In the genomic region with DNA sequence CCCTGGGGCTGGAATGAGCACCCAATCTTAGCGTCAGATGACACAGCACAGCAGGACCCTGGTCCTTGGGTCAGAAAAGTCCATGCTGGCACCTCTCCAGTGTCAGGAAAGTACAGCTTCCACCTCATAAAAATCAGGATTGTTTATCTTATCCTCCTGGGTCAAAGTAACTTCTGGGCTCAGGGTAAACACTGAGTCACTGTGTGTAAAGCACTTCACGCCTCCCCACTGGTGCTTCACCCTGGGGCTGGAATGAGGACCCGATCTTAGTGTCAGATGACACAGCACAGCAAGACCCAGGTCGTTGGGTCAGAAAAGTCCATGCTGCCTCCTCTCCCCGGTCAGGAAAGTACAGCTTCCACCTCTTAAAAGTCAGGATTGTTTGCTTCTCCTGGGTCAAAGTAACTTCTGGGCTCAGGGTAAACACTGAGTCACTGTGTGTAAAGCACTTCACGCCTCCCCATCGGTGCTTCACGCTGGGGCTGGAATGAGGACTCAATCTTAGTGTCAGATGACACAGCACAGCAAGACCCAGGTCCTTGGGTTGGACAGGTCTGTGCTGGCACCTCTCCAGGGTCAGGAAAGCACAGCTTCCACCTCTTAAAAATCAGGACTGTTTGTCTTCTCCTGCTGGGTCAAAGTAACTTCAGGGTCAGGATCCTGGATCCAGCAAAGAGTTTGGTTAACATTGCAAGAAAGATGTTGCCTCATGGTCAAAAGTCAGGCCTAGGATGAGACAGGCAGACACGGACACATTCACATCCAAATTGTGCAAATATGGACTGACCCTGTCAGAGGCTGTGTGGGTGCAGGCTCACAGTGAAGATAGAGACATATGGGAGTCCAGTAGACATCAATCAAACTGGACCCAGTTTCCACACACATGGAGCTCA, we compare ENCODE assay signal across 1 cellular context.
TF ChIP-seq lines count a peak whose summit lies in the region.

No MANE protein-coding gene starts in this region.

TF ChIP-seq in HepG2, 621 proteins besides CTCF, POLR2A, EP300 and RAD21 (continued from another document and continues in another):
- TF ChIP-seq, protein P1, sequence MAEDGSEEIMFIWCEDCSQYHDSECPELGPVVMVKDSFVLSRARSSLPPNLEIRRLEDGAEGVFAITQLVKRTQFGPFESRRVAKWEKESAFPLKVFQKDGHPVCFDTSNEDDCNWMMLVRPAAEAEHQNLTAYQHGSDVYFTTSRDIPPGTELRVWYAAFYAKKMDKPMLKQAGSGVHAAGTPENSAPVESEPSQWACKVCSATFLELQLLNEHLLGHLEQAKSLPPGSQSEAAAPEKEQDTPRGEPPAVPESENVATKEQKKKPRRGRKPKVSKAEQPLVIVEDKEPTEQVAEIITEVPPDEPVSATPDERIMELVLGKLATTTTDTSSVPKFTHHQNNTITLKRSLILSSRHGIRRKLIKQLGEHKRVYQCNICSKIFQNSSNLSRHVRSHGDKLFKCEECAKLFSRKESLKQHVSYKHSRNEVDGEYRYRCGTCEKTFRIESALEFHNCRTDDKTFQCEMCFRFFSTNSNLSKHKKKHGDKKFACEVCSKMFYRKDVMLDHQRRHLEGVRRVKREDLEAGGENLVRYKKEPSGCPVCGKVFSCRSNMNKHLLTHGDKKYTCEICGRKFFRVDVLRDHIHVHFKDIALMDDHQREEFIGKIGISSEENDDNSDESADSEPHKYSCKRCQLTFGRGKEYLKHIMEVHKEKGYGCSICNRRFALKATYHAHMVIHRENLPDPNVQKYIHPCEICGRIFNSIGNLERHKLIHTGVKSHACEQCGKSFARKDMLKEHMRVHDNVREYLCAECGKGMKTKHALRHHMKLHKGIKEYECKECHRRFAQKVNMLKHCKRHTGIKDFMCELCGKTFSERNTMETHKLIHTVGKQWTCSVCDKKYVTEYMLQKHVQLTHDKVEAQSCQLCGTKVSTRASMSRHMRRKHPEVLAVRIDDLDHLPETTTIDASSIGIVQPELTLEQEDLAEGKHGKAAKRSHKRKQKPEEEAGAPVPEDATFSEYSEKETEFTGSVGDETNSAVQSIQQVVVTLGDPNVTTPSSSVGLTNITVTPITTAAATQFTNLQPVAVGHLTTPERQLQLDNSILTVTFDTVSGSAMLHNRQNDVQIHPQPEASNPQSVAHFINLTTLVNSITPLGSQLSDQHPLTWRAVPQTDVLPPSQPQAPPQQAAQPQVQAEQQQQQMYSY (CRISPR knock-in tag; IDR thresholded peaks at IDR 0.05): peak; percentile 72; the same call in 1 of the 2 replicates
- TF ChIP-seq, protein P2, sequence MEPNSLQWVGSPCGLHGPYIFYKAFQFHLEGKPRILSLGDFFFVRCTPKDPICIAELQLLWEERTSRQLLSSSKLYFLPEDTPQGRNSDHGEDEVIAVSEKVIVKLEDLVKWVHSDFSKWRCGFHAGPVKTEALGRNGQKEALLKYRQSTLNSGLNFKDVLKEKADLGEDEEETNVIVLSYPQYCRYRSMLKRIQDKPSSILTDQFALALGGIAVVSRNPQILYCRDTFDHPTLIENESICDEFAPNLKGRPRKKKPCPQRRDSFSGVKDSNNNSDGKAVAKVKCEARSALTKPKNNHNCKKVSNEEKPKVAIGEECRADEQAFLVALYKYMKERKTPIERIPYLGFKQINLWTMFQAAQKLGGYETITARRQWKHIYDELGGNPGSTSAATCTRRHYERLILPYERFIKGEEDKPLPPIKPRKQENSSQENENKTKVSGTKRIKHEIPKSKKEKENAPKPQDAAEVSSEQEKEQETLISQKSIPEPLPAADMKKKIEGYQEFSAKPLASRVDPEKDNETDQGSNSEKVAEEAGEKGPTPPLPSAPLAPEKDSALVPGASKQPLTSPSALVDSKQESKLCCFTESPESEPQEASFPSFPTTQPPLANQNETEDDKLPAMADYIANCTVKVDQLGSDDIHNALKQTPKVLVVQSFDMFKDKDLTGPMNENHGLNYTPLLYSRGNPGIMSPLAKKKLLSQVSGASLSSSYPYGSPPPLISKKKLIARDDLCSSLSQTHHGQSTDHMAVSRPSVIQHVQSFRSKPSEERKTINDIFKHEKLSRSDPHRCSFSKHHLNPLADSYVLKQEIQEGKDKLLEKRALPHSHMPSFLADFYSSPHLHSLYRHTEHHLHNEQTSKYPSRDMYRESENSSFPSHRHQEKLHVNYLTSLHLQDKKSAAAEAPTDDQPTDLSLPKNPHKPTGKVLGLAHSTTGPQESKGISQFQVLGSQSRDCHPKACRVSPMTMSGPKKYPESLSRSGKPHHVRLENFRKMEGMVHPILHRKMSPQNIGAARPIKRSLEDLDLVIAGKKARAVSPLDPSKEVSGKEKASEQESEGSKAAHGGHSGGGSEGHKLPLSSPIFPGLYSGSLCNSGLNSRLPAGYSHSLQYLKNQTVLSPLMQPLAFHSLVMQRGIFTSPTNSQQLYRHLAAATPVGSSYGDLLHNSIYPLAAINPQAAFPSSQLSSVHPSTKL (CRISPR knock-in tag; IDR thresholded peaks at IDR 0.05): peak; percentile 92
- TF ChIP-seq KLF16 (CRISPR knock-in tag; IDR thresholded peaks at IDR 0.05) (peak in 1 of 2 experiments; percentile 67; a peak in 1 of 4 replicates), NAIF1 (CRISPR knock-in tag; IDR thresholded peaks at IDR 0.05; ENCODE audit: borderline replicate concordance) (peak; percentile 55; the same call in 1 of the 2 replicates), ZNF350 (CRISPR knock-in tag; IDR thresholded peaks at IDR 0.05; ENCODE audit: borderline replicate concordance, low read depth) (peak; percentile 95), ZNF224 (CRISPR knock-in tag; IDR thresholded peaks at IDR 0.05) (no peak), ZNF34 (CRISPR knock-in tag; IDR thresholded peaks at IDR 0.05; ENCODE audit: borderline replicate concordance) (peak; percentile 61; the same call in 1 of the 2 replicates), SMAD3 (CRISPR knock-in tag; IDR thresholded peaks at IDR 0.05) (peak; percentile 71), ZKSCAN5 (CRISPR knock-in tag; IDR thresholded peaks at IDR 0.05) (no peak), CEBPG (CRISPR knock-in tag; IDR thresholded peaks at IDR 0.05) (peak; percentile 9; the same call in 1 of the 2 replicates), SMARCE1 (IDR thresholded peaks at IDR 0.05; ENCODE audit: borderline replicate concordance) (no peak), SP4 (CRISPR knock-in tag; IDR thresholded peaks at IDR 0.05) (0 out of 2 replicates have a peak, but pooled peaks have one; percentile 38), NR2F1 (CRISPR knock-in tag; IDR thresholded peaks at IDR 0.05) (peak; percentile 96 to 98), SIX1 (CRISPR knock-in tag; IDR thresholded peaks at IDR 0.05; ENCODE audit: borderline replicate concordance) (peak; percentile 78; the same call in 1 of the 2 replicates), GATA4 (IDR thresholded peaks at IDR 0.05; ENCODE audit: borderline replicate concordance, low read depth) (0 out of 2 replicates have a peak, but pooled peaks have one; percentile 13), ZNF777 (CRISPR knock-in tag; IDR thresholded peaks at IDR 0.05) (no peak), ZNF292 (CRISPR knock-in tag; IDR thresholded peaks at IDR 0.05; ENCODE audit: borderline replicate concordance, low read depth) (peak; percentile 67; the same call in 1 of the 2 replicates), CC2D1A (CRISPR knock-in tag; IDR thresholded peaks at IDR 0.05) (no peak), ZNF10 (CRISPR knock-in tag; IDR thresholded peaks at IDR 0.05; ENCODE audit: borderline replicate concordance, low read depth) (no peak), CBX5 (CRISPR knock-in tag; IDR thresholded peaks at IDR 0.05; ENCODE audit: borderline replicate concordance) (peak; percentile 63; the same call in 1 of the 2 replicates), ISX (CRISPR knock-in tag; conservative IDR thresholded peaks at IDR 0.05) (no peak), ZNF773 (CRISPR knock-in tag; IDR thresholded peaks at IDR 0.05; ENCODE audit: borderline replicate concordance) (no peak), JUN (CRISPR knock-in tag; IDR thresholded peaks at IDR 0.05) (peak; percentile 99)
- TF ChIP-seq, protein P3, sequence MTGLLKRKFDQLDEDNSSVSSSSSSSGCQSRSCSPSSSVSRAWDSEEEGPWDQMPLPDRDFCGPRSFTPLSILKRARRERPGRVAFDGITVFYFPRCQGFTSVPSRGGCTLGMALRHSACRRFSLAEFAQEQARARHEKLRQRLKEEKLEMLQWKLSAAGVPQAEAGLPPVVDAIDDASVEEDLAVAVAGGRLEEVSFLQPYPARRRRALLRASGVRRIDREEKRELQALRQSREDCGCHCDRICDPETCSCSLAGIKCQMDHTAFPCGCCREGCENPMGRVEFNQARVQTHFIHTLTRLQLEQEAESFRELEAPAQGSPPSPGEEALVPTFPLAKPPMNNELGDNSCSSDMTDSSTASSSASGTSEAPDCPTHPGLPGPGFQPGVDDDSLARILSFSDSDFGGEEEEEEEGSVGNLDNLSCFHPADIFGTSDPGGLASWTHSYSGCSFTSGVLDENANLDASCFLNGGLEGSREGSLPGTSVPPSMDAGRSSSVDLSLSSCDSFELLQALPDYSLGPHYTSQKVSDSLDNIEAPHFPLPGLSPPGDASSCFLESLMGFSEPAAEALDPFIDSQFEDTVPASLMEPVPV (CRISPR knock-in tag; IDR thresholded peaks at IDR 0.05): peak; percentile 40; the same call in 1 of the 2 replicates
- TF ChIP-seq, protein P4, sequence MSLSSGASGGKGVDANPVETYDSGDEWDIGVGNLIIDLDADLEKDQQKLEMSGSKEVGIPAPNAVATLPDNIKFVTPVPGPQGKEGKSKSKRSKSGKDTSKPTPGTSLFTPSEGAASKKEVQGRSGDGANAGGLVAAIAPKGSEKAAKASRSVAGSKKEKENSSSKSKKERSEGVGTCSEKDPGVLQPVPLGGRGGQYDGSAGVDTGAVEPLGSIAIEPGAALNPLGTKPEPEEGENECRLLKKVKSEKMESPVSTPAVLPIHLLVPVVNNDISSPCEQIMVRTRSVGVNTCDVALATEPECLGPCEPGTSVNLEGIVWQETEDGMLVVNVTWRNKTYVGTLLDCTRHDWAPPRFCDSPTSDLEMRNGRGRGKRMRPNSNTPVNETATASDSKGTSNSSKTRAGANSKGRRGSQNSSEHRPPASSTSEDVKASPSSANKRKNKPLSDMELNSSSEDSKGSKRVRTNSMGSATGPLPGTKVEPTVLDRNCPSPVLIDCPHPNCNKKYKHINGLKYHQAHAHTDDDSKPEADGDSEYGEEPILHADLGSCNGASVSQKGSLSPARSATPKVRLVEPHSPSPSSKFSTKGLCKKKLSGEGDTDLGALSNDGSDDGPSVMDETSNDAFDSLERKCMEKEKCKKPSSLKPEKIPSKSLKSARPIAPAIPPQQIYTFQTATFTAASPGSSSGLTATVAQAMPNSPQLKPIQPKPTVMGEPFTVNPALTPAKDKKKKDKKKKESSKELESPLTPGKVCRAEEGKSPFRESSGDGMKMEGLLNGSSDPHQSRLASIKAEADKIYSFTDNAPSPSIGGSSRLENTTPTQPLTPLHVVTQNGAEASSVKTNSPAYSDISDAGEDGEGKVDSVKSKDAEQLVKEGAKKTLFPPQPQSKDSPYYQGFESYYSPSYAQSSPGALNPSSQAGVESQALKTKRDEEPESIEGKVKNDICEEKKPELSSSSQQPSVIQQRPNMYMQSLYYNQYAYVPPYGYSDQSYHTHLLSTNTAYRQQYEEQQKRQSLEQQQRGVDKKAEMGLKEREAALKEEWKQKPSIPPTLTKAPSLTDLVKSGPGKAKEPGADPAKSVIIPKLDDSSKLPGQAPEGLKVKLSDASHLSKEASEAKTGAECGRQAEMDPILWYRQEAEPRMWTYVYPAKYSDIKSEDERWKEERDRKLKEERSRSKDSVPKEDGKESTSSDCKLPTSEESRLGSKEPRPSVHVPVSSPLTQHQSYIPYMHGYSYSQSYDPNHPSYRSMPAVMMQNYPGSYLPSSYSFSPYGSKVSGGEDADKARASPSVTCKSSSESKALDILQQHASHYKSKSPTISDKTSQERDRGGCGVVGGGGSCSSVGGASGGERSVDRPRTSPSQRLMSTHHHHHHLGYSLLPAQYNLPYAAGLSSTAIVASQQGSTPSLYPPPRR (CRISPR knock-in tag; IDR thresholded peaks at IDR 0.05; ENCODE audit: borderline replicate concordance): peak; percentile 100
- TF ChIP-seq, protein P5, sequence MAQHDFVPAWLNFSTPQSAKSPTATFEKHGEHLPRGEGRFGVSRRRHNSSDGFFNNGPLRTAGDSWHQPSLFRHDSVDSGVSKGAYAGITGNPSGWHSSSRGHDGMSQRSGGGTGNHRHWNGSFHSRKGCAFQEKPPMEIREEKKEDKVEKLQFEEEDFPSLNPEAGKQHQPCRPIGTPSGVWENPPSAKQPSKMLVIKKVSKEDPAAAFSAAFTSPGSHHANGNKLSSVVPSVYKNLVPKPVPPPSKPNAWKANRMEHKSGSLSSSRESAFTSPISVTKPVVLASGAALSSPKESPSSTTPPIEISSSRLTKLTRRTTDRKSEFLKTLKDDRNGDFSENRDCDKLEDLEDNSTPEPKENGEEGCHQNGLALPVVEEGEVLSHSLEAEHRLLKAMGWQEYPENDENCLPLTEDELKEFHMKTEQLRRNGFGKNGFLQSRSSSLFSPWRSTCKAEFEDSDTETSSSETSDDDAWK (CRISPR knock-in tag; IDR thresholded peaks at IDR 0.05): no peak
- TF ChIP-seq, protein P6, sequence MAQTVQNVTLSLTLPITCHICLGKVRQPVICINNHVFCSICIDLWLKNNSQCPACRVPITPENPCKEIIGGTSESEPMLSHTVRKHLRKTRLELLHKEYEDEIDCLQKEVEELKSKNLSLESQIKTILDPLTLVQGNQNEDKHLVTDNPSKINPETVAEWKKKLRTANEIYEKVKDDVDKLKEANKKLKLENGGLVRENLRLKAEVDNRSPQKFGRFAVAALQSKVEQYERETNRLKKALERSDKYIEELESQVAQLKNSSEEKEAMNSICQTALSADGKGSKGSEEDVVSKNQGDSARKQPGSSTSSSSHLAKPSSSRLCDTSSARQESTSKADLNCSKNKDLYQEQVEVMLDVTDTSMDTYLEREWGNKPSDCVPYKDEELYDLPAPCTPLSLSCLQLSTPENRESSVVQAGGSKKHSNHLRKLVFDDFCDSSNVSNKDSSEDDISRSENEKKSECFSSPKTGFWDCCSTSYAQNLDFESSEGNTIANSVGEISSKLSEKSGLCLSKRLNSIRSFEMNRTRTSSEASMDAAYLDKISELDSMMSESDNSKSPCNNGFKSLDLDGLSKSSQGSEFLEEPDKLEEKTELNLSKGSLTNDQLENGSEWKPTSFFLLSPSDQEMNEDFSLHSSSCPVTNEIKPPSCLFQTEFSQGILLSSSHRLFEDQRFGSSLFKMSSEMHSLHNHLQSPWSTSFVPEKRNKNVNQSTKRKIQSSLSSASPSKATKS (CRISPR knock-in tag; IDR thresholded peaks at IDR 0.05): peak; percentile 89
- TF ChIP-seq, protein P7, sequence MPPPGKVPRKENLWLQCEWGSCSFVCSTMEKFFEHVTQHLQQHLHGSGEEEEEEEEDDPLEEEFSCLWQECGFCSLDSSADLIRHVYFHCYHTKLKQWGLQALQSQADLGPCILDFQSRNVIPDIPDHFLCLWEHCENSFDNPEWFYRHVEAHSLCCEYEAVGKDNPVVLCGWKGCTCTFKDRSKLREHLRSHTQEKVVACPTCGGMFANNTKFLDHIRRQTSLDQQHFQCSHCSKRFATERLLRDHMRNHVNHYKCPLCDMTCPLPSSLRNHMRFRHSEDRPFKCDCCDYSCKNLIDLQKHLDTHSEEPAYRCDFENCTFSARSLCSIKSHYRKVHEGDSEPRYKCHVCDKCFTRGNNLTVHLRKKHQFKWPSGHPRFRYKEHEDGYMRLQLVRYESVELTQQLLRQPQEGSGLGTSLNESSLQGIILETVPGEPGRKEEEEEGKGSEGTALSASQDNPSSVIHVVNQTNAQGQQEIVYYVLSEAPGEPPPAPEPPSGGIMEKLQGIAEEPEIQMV (CRISPR knock-in tag; IDR thresholded peaks at IDR 0.05; ENCODE audit: low read depth): peak; percentile 34; the same call in 1 of the 2 replicates
- TF ChIP-seq, protein P8, sequence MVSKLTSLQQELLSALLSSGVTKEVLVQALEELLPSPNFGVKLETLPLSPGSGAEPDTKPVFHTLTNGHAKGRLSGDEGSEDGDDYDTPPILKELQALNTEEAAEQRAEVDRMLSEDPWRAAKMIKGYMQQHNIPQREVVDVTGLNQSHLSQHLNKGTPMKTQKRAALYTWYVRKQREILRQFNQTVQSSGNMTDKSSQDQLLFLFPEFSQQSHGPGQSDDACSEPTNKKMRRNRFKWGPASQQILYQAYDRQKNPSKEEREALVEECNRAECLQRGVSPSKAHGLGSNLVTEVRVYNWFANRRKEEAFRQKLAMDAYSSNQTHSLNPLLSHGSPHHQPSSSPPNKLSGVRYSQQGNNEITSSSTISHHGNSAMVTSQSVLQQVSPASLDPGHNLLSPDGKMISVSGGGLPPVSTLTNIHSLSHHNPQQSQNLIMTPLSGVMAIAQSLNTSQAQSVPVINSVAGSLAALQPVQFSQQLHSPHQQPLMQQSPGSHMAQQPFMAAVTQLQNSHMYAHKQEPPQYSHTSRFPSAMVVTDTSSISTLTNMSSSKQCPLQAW (CRISPR knock-in tag; IDR thresholded peaks at IDR 0.05): peak; percentile 96
